18 cellular contexts compared by ENCODE assay signal in genomic region chr11:27391336-27392015, GRCh38. TPM values are rescaled to one million over a fixed set of nuclear protein-coding genes. Genes with fewer than 3 reads are reported as not detected.
DNase-seq lines count a peak whose midpoint lies in the region; ATAC-seq, FAIRE-seq and TF ChIP-seq lines count a peak whose summit lies in the region.
"Had no signal": no experiment of that assay in that cellular context is flagged by ENCODE, and none has a peak within 500 bp of the region (broad histone marks: within the 10 kb centered on the region; RNA-seq: fewer than 3 reads in every experiment).

No MANE protein-coding gene starts in this region.

- WGBS in SK-N-SH (ENCODE audit: low lambda C conversion rate) = 83% methylated on average over 5 of the region's 5 CpGs
- WGBS in stomach, 5 donors = 67 to 80% (median 73%) methylated on average over 5 of the region's 5 CpGs

- H3K4me3 ChIP-seq in SK-N-SH (ENCODE audit: low read depth in 2 of 2, low read length in 1 of 2) = no peak overlapping the region
- no peak overlapping the region for H3K4me3 ChIP-seq in kidney (ENCODE audit: low read length in 2 of 2)
- no peak overlapping the region for H3K4me3 ChIP-seq in stomach
- no peak overlapping the region for H3K4me3 ChIP-seq in foreskin fibroblast (ENCODE audit: low read depth in 1 of 2, low read length in 2 of 2)

- peak overlapping the region in 1 of 2 experiments; percentile 77; a peak in 1 of 4 replicates for H3K27ac ChIP-seq in SK-N-SH (ENCODE audit: low read depth in 2 of 2, low read length in 1 of 2)
- peak overlapping the region; percentile 51 to 65 for H3K27ac ChIP-seq in kidney (ENCODE audit: low read depth in 2 of 2, low read length in 2 of 2)
- peak overlapping the region; percentile 42 to 82 (median 70) for H3K27ac ChIP-seq in stomach
- H3K27ac ChIP-seq: 22Rv1 had no signal

- peaks cover 2% of the 10 kb centered on the region; the same call in 1 of the 2 replicates for H4K20me1 ChIP-seq in SK-N-SH (ENCODE audit: insufficient read depth)

- no peaks in the 10 kb centered on the region for H3K9me3 ChIP-seq in SK-N-SH
- no peaks in the 10 kb centered on the region for H3K9me3 ChIP-seq in kidney (ENCODE audit: control insufficient read depth in 1 of 2, low read length in 2 of 2)
- no peaks in the 10 kb centered on the region for H3K9me3 ChIP-seq in stomach

- H3K36me3 ChIP-seq in SK-N-SH (replicated peaks in 1 of 2; ENCODE audit: control insufficient read depth in 1 of 2, insufficient read depth in 2 of 2, low read length in 1 of 2) (no peaks in the 10 kb centered on the region), kidney (ENCODE audit: control insufficient read depth in 1 of 2, insufficient read depth in 2 of 2, low read length in 2 of 2) (peaks cover 0 to 4% of the 10 kb centered on the region in 2 donors), stomach (peaks cover 0 to 3% (median 0%) of the 10 kb centered on the region in 4 donors)

- H3K4me2 ChIP-seq in SK-N-SH = no peak overlapping the region

- H3F3A ChIP-seq in SK-N-SH (replicated peaks; ENCODE audit: insufficient read depth) = peaks cover 16% of the 10 kb centered on the region

- ATAC-seq in SK-N-SH treated with all-trans-retinoic acid at 6 μM for 48 hours (no peak), HG03565 (IDR thresholded peaks at IDR 0.05; ENCODE audit: unreplicated experiment) (no peak), HG02973 (IDR thresholded peaks at IDR 0.05; ENCODE audit: unreplicated experiment) (no peak)

- no peak for TF ChIP-seq EP300 in SK-N-SH (IDR thresholded peaks at IDR 0.05; ENCODE audit: borderline replicate concordance in 1 of 2, low read depth in 1 of 2, low read length in 1 of 2)
- TF ChIP-seq EP300 in stomach (IDR thresholded peaks at IDR 0.05) = no peak

- no peak for TF ChIP-seq POLR2A in stomach (IDR thresholded peaks at IDR 0.05)

- H2AFZ ChIP-seq in SK-N-SH (ENCODE audit: low read depth) = no peak overlapping the region

- FAIRE-seq in kidney (lab: Jason Lieb, UNC) = no peak
- FAIRE-seq: endometrium, G401.6, GM19239 had no signal

- no peaks in the 10 kb centered on the region for H3K79me2 ChIP-seq in SK-N-SH (ENCODE audit: insufficient read depth)

- TF ChIP-seq RAD21 in SK-N-SH (IDR thresholded peaks at IDR 0.05; ENCODE audit: low read length) = no peak

- POLR2A ChIA-PET in SK-N-SH (lab: Yijun Ruan, JAX) = no interaction called here

- DNase-seq in SK-N-SH (no peak), SW480 (ENCODE audit: low spot score) (peak; percentile 10), kidney (no peak), stomach (no peak), foreskin fibroblast (no peak)
- DNase-seq: activated CD4-positive, CD25-positive, alpha-beta regulatory T cell treated with anti-CD3 and anti-CD28 coated beads, Interleukin-2, amount 50 U/mL, for 72 hours; activated CD8-positive, alpha-beta memory T cell treated with anti-CD3 and anti-CD28 coated beads, Interleukin-2, amount 50 U/mL, for 48 hours; central memory CD4-positive, alpha-beta T cell; islet precursor cell; NCI-H510A; OCI-M1 had no signal

- no peaks in the 10 kb centered on the region for H3K9me2 ChIP-seq in SK-N-SH

- H3K27me3 ChIP-seq in SK-N-SH (ENCODE audit: insufficient read depth) (no peaks in the 10 kb centered on the region), stomach (no peaks in the 10 kb centered on the region)

- peaks cover 2 to 27% of the 10 kb centered on the region in 2 experiments for H3K4me1 ChIP-seq in SK-N-SH (ENCODE audit: control insufficient read depth in 1 of 2, insufficient read depth in 2 of 2, low read depth in 1 of 2, low read length in 1 of 2)
- H3K4me1 ChIP-seq in kidney (ENCODE audit: control insufficient read depth in 1 of 2, insufficient read depth in 1 of 2, low read depth in 1 of 2, low read length in 2 of 2) = peaks cover 17 to 55% of the 10 kb centered on the region in 2 donors
- peaks cover 29 to 84% (median 47%) of the 10 kb centered on the region in 4 donors for H3K4me1 ChIP-seq in stomach

- no peak overlapping the region for H3K9ac ChIP-seq in SK-N-SH
- no peak overlapping the region for H3K9ac ChIP-seq in kidney (ENCODE audit: low read length in 2 of 2)

- no peak for TF ChIP-seq CTCF in SK-N-SH (IDR thresholded peaks at IDR 0.05)
- TF ChIP-seq CTCF in kidney (IDR thresholded peaks at IDR 0.05; ENCODE audit: borderline replicate concordance, extremely low read depth, insufficient read depth) = no peak
- no peak for TF ChIP-seq CTCF in stomach (IDR thresholded peaks at IDR 0.05)
- no peak for TF ChIP-seq CTCF in foreskin fibroblast (IDR thresholded peaks at IDR 0.05; ENCODE audit: low read depth, low read length)

- intact Hi-C loops in kidney (cut with DNase I) (no loop called here), stomach (cut with DNase I; ENCODE audit: low total_unique reads) (no loop called here)

- CTCF ChIA-PET in SK-N-SH (lab: Yijun Ruan, JAX) = interaction anchor here (0.7 to 1.0 kb wide), 3 partner anchors 10 to 208 kb away, joined by 3 to 4 read pairs (median 3); no protein-coding TSS in a partner anchor

TF ChIP-seq in SK-N-SH, 30 proteins besides CTCF, POLR2A, EP300 and RAD21:
- no peak for TF ChIP-seq ELF1 (IDR thresholded peaks at IDR 0.05)
- 0 out of 2 replicates have a peak, but pooled peaks have one; percentile 11 for TF ChIP-seq FOSL2 (IDR thresholded peaks at IDR 0.05; ENCODE audit: borderline replicate concordance, low read depth)
- TF ChIP-seq SIN3A (IDR thresholded peaks at IDR 0.05; ENCODE audit: borderline replicate concordance, low read depth, low read length) = no peak
- TF ChIP-seq EZH2phosphoT487 (IDR thresholded peaks at IDR 0.05; ENCODE audit: borderline replicate concordance, low read depth) = no peak
- no peak for TF ChIP-seq USF2 (IDR thresholded peaks at IDR 0.05; ENCODE audit: borderline replicate concordance, low read depth, low read length)
- TF ChIP-seq TCF12 (IDR thresholded peaks at IDR 0.05) = peak; percentile 30; the same call in 1 of the 2 replicates
- peak; percentile 16; the same call in 1 of the 2 replicates for TF ChIP-seq JUND (IDR thresholded peaks at IDR 0.05)
- TF ChIP-seq PBX3 (IDR thresholded peaks at IDR 0.05) = peak; percentile 20; the same call in 1 of the 2 replicates

TF ChIP-seq in SK-N-SH treated with all-trans-retinoic acid at 6 μM for 48 hours, 23 proteins besides CTCF, POLR2A, EP300 and RAD21:
- TF ChIP-seq BACH2 (CRISPR knock-in tag; IDR thresholded peaks at IDR 0.05; ENCODE audit: borderline replicate concordance) = no peak
- TF ChIP-seq ZFP30 (CRISPR knock-in tag; IDR thresholded peaks at IDR 0.05) = no peak
- TF ChIP-seq CSDC2 (CRISPR knock-in tag; IDR thresholded peaks at IDR 0.05) = no peak

RNA-seq across cellular contexts. Expression of gene CCDC34, which starts 28.5 kb away (rescaled TPM):
- 5.7 and 6.7 TPM in 2 replicates for polyA plus RNA-seq in SK-N-SH (2012; rRNA removed)
- polyA plus RNA-seq in SK-N-SH (2012; cell fraction: cytosol; rRNA removed) = 7.5 and 9.5 TPM in 2 replicates
- polyA plus RNA-seq in SK-N-SH (2012; cell fraction: nucleus; rRNA removed) = 3.0 and 4.8 TPM in 2 replicates
- 5.4 TPM for total RNA-seq in kidney
- polyA plus RNA-seq in kidney (ENCODE audit: insufficient read depth, low read depth, low replicate concordance) = 6.0 TPM
- total RNA-seq in stomach = 10 to 100 TPM in 1 of 5 donors, 1 to 10 TPM in 2, under 1 TPM in 1, not detected in 1; 0.89 to 65.8 (median 6.0) TPM
- 10 to 100 TPM in 2 of 3 donors, 1 to 10 TPM in 1; 7.0 to 25.2 (median 11.7) TPM for polyA plus RNA-seq in stomach
